In the genomic region with DNA sequence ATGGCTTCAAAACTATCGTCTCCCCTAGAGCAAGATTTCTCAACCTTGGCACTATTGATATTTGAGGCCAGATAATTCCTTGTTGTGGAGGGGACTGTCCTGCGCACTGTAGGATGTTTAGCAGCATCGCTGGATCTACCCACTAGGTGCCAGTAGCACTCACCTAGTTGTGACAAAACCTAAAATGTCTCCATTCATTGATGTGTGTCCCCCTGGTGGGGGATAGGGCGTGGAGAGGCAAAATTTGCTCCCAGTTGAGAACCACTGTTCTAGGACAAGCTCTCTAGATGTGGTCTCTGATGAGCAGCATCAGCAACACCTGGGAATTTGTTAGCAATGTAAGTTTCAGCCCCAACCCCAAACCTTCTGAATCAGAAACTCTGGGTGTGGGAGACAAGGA, we compare ENCODE assay signal across 8 cellular contexts.
A peak's percentile ranks its signal among the peaks of the same experiment; 100 is the strongest.
DNase-seq lines count a peak whose midpoint lies in the region; ATAC-seq and TF ChIP-seq lines count a peak whose summit lies in the region.

No MANE protein-coding gene starts in this region.

- H3K27ac ChIP-seq in CD4-positive, alpha-beta memory T cell (ENCODE audit: low read depth, low read length): no peak overlapping the region
- H3K27ac ChIP-seq in IMR-90 (ENCODE audit: insufficient read depth, low read length): no peak overlapping the region
- no peak overlapping the region for H3K27ac ChIP-seq in naive thymus-derived CD4-positive, alpha-beta T cell (ENCODE audit: low read depth, low read length)

- no peaks in the 10 kb centered on the region for H3K27me3 ChIP-seq in CD4-positive, alpha-beta memory T cell (ENCODE audit: insufficient read depth, low read length)
- H3K27me3 ChIP-seq in IMR-90 (ENCODE audit: control insufficient read depth, insufficient read depth, low read length): no peaks in the 10 kb centered on the region
- H3K27me3 ChIP-seq in naive thymus-derived CD4-positive, alpha-beta T cell (ENCODE audit: control insufficient read depth in 2 of 2, insufficient read depth in 2 of 2, low read length in 2 of 2): no peaks in the 10 kb centered on the region

- H2AK5ac ChIP-seq in IMR-90 (ENCODE audit: low read depth, low read length): no peak overlapping the region

- no CpG with 5 or more reads among the region's 4 CpGs for WGBS in IMR-90 (ENCODE audit: extremely low coverage in 2 of 2, insufficient read length in 1 of 2), 2 experiments

- no peak overlapping the region for H2BK120ac ChIP-seq in IMR-90 (ENCODE audit: low read depth, low read length)

- no peak for TF ChIP-seq POLR2A in IMR-90 (IDR thresholded peaks at IDR 0.05; ENCODE audit: low read depth, low read length)

- no peak overlapping the region for H3K14ac ChIP-seq in IMR-90 (replicated peaks; ENCODE audit: low read depth, low read length)

- in situ Hi-C loops in IMR-90 (cut with MboI; ENCODE audit: low sequenced_read_pairs): loop anchor here (25.0 kb wide), 1 partner anchor 251 kb away; a partner anchor contains a TSS

- no peak overlapping the region for H2BK15ac ChIP-seq in IMR-90 (ENCODE audit: low read depth, low read length)

- peaks cover 8% of the 10 kb centered on the region for H3K9me1 ChIP-seq in IMR-90 (ENCODE audit: insufficient read depth, low read length)

- peaks cover 6 to 9% of the 10 kb centered on the region in 2 experiments; a peak in 3 of 4 replicates for H3K79me1 ChIP-seq in IMR-90 (ENCODE audit: low read depth in 1 of 2, low read length in 2 of 2)

- POLR2A ChIA-PET in CD4-positive, alpha-beta memory T cell (lab: Charles Lee; ENCODE audit: partially characterized antibody): interaction anchor here (1.3 kb wide), 1 partner anchor 158 kb away, joined by 3 read pairs; no protein-coding TSS in a partner anchor
- POLR2A ChIA-PET in IMR-90 (lab: Charles Lee; ENCODE audit: unreplicated experiment): no interaction called here
- POLR2A ChIA-PET in activated CD8-positive, alpha-beta T cell treated with anti-CD3 and anti-CD28 coated beads, Interleukin-2, amount 10 ng/mL, durations not matched to agents 7 days and 5 days (lab: Charles Lee): no interaction called here
- POLR2A ChIA-PET in naive thymus-derived CD4-positive, alpha-beta T cell (lab: Charles Lee): no interaction called here

- TF ChIP-seq RAD21 in IMR-90 (IDR thresholded peaks at IDR 0.05; ENCODE audit: low read length): no peak

- CTCF ChIA-PET in CD4-positive, alpha-beta memory T cell (lab: Charles Lee; ENCODE audit: partially characterized antibody): interaction anchor here (0.6 to 2.0 kb wide), 5 partner anchors 12 to 367 kb away, joined by 3 to 6 read pairs (median 3); no protein-coding TSS in a partner anchor
- CTCF ChIA-PET in IMR-90 (lab: Yijun Ruan, JAX): no interaction called here
- CTCF ChIA-PET in activated CD8-positive, alpha-beta T cell treated with anti-CD3 and anti-CD28 coated beads, Interleukin-2, amount 10 ng/mL, durations not matched to agents 7 days and 5 days (lab: Charles Lee): interaction anchor here (0.7 to 3.7 kb wide), 11 partner anchors 13 to 263 kb away, joined by 3 to 10 read pairs (median 3); no protein-coding TSS in a partner anchor
- CTCF ChIA-PET in naive thymus-derived CD4-positive, alpha-beta T cell (lab: Charles Lee): interaction anchor here (0.8 kb wide), 4 partner anchors 12 to 253 kb away, joined by 3 to 7 read pairs (median 3); no protein-coding TSS in a partner anchor

- no peak overlapping the region for H2BK20ac ChIP-seq in IMR-90 (ENCODE audit: low read depth, low read length)

- H4K5ac ChIP-seq in IMR-90 (ENCODE audit: low read depth, low read length): no peak overlapping the region

- H3K36me3 ChIP-seq in CD4-positive, alpha-beta memory T cell (ENCODE audit: insufficient read depth, low read length): no peaks in the 10 kb centered on the region
- no peaks in the 10 kb centered on the region for H3K36me3 ChIP-seq in IMR-90 (ENCODE audit: control insufficient read depth, insufficient read depth, low read length)
- peaks cover 0 to 7% (median 0%) of the 10 kb centered on the region in 3 experiments for H3K36me3 ChIP-seq in naive thymus-derived CD4-positive, alpha-beta T cell (ENCODE audit: control insufficient read depth in 2 of 3, insufficient read depth in 3 of 3, low read length in 3 of 3)

- H3K56ac ChIP-seq in IMR-90 (ENCODE audit: extremely low read depth, insufficient read depth, low read length): no peak overlapping the region

- H3K27me3 Mint-ChIP-seq in CD4-positive, alpha-beta memory T cell: no peaks in the 10 kb centered on the region
- H3K27me3 Mint-ChIP-seq in activated CD8-positive, alpha-beta T cell treated with anti-CD3 and anti-CD28 coated beads, Interleukin-2, amount 10 ng/mL, durations not matched to agents 7 days and 5 days (ENCODE audit: low read depth): no peaks in the 10 kb centered on the region
- no peaks in the 10 kb centered on the region for H3K27me3 Mint-ChIP-seq in naive thymus-derived CD4-positive, alpha-beta T cell

- H3K4me3 ChIP-seq in CD4-positive, alpha-beta memory T cell (ENCODE audit: low read length in 2 of 2): no peak overlapping the region
- no peak overlapping the region for H3K4me3 ChIP-seq in IMR-90 (ENCODE audit: insufficient read depth, low read depth, low read length)
- no peak overlapping the region for H3K4me3 ChIP-seq in naive thymus-derived CD4-positive, alpha-beta T cell (ENCODE audit: low read length)

- no peak overlapping the region for H3K4me2 ChIP-seq in IMR-90 (ENCODE audit: low read depth, low read length)

- H3K27ac Mint-ChIP-seq in CD4-positive, alpha-beta memory T cell: peak overlapping the region in 1 of 7 donors; percentile 35
- peak overlapping the region; percentile 19 for H3K27ac Mint-ChIP-seq in activated CD8-positive, alpha-beta T cell treated with anti-CD3 and anti-CD28 coated beads, Interleukin-2, amount 10 ng/mL, durations not matched to agents 7 days and 5 days
- peak overlapping the region in 2 of 9 donors; percentile 21 to 91 for H3K27ac Mint-ChIP-seq in naive thymus-derived CD4-positive, alpha-beta T cell

- peak in 4 of 5 donors; percentile 15 to 30 (median 17) for DNase-seq in CD4-positive, alpha-beta memory T cell
- DNase-seq in IMR-90 (no peak), NOMO-1 (lab: John Stamatoyannopoulos, UW; ENCODE audit: unreplicated experiment in 2 of 2) (no peak), occipital lobe (lab: John Stamatoyannopoulos, UW) (no peak)
- DNase-seq in activated CD8-positive, alpha-beta T cell treated with anti-CD3 and anti-CD28 coated beads, Interleukin-2, amount 10 ng/mL, durations not matched to agents 7 days and 5 days: peak; percentile 66
- peak in 8 of 9 donors; percentile 4 to 50 (median 34) for DNase-seq in naive thymus-derived CD4-positive, alpha-beta T cell

- peaks cover 4 to 26% (median 11%) of the 10 kb centered on the region in 4 donors for H3K4me1 Mint-ChIP-seq in CD4-positive, alpha-beta memory T cell
- peaks cover 38% of the 10 kb centered on the region for H3K4me1 Mint-ChIP-seq in activated CD8-positive, alpha-beta T cell treated with anti-CD3 and anti-CD28 coated beads, Interleukin-2, amount 10 ng/mL, durations not matched to agents 7 days and 5 days (ENCODE audit: low read depth)
- peaks cover 10 to 41% (median 30%) of the 10 kb centered on the region in 7 donors for H3K4me1 Mint-ChIP-seq in naive thymus-derived CD4-positive, alpha-beta T cell

- no peak overlapping the region for H2AK9ac ChIP-seq in IMR-90 (replicated peaks; ENCODE audit: low read depth, low read length, poor library complexity)

- H4K8ac ChIP-seq in IMR-90 (ENCODE audit: low read depth in 2 of 2, low read length in 2 of 2): no peak overlapping the region

- peaks cover 0 to 5% of the 10 kb centered on the region in 2 donors for H3K9me3 ChIP-seq in CD4-positive, alpha-beta memory T cell (ENCODE audit: control insufficient read depth in 1 of 2, low read length in 2 of 2)
- H3K9me3 ChIP-seq in IMR-90 (ENCODE audit: control insufficient read depth, insufficient read depth, low read length): peaks cover 2% of the 10 kb centered on the region; the same call in 1 of the 2 replicates
- peaks cover 0 to 10% (median 3%) of the 10 kb centered on the region in 3 experiments for H3K9me3 ChIP-seq in naive thymus-derived CD4-positive, alpha-beta T cell (ENCODE audit: control insufficient read depth in 2 of 3, low read length in 3 of 3)

- intact Hi-C loops in CD4-positive, alpha-beta memory T cell (cut with micrococcal nuclease): loop anchor here (1.0 to 5.0 kb wide), 2 partner anchors 256 to 368 kb away; no protein-coding TSS in a partner anchor
- intact Hi-C loops in IMR-90 (cut with micrococcal nuclease): no loop called here
- intact Hi-C loops in naive thymus-derived CD4-positive, alpha-beta T cell (cut with micrococcal nuclease): loop anchor here (1.0 to 10.0 kb wide), 6 partner anchors 63 to 367 kb away; a partner anchor contains a TSS

- no peak overlapping the region for H3K18ac ChIP-seq in IMR-90 (ENCODE audit: low read depth, low read length)

- no peak overlapping the region for H3K23ac ChIP-seq in IMR-90 (ENCODE audit: low read depth, low read length)

- BruUV-seq in IMR-90 (replicated peaks; lab: Mats Ljungman, UMichigan): no TSS peak

- H3K9ac ChIP-seq in IMR-90 (ENCODE audit: low read depth, low read length): no peak overlapping the region

- peaks cover 14 to 27% of the 10 kb centered on the region in 2 donors for H3K36me3 Mint-ChIP-seq in CD4-positive, alpha-beta memory T cell
- peaks cover 42% of the 10 kb centered on the region for H3K36me3 Mint-ChIP-seq in activated CD8-positive, alpha-beta T cell treated with anti-CD3 and anti-CD28 coated beads, Interleukin-2, amount 10 ng/mL, durations not matched to agents 7 days and 5 days (ENCODE audit: low read depth)
- H3K36me3 Mint-ChIP-seq in naive thymus-derived CD4-positive, alpha-beta T cell: peaks cover 5 to 38% (median 34%) of the 10 kb centered on the region in 5 donors

- peaks cover 7% of the 10 kb centered on the region for H3K4me1 ChIP-seq in CD4-positive, alpha-beta memory T cell (ENCODE audit: insufficient read depth, low read length)
- no peaks in the 10 kb centered on the region for H3K4me1 ChIP-seq in IMR-90 (ENCODE audit: control insufficient read depth, insufficient read depth, low read length)
- peaks cover 0 to 7% of the 10 kb centered on the region in 2 donors for H3K4me1 ChIP-seq in naive thymus-derived CD4-positive, alpha-beta T cell (ENCODE audit: control insufficient read depth in 2 of 2, insufficient read depth in 2 of 2, low read length in 2 of 2)

- H3K4me3 Mint-ChIP-seq in CD4-positive, alpha-beta memory T cell: no peak overlapping the region
- H3K4me3 Mint-ChIP-seq in activated CD8-positive, alpha-beta T cell treated with anti-CD3 and anti-CD28 coated beads, Interleukin-2, amount 10 ng/mL, durations not matched to agents 7 days and 5 days: no peak overlapping the region
- no peak overlapping the region for H3K4me3 Mint-ChIP-seq in naive thymus-derived CD4-positive, alpha-beta T cell

- H4K91ac ChIP-seq in IMR-90 (ENCODE audit: insufficient read depth, low read depth, low read length): no peak overlapping the region

- H2AFZ ChIP-seq in IMR-90 (replicated peaks; ENCODE audit: low read length, poor library complexity): no peak overlapping the region

- H3K4ac ChIP-seq in IMR-90 (ENCODE audit: low read depth, low read length): no peak overlapping the region

- no peak overlapping the region for H2BK5ac ChIP-seq in IMR-90 (ENCODE audit: low read depth, low read length, poor library complexity, severe bottlenecking)

- H3K9me3 Mint-ChIP-seq in CD4-positive, alpha-beta memory T cell: peaks cover 0 to 12% (median 4%) of the 10 kb centered on the region in 8 donors
- H3K9me3 Mint-ChIP-seq in activated CD8-positive, alpha-beta T cell treated with anti-CD3 and anti-CD28 coated beads, Interleukin-2, amount 10 ng/mL, durations not matched to agents 7 days and 5 days (ENCODE audit: insufficient read depth): peaks cover 3% of the 10 kb centered on the region
- peaks cover 0 to 14% (median 7%) of the 10 kb centered on the region in 11 donors for H3K9me3 Mint-ChIP-seq in naive thymus-derived CD4-positive, alpha-beta T cell

- dilution Hi-C loops in IMR-90 (cut with HindIII; ENCODE audit: low sequenced_read_pairs, unreplicated experiment): no loop called here

- no peak for ATAC-seq in IMR-90 (ENCODE audit: low read depth)
- ATAC-seq in activated CD8-positive, alpha-beta T cell treated with anti-CD3 and anti-CD28 coated beads, Interleukin-2, amount 10 ng/mL, durations not matched to agents 7 days and 5 days: peak; percentile 71
- ATAC-seq in naive thymus-derived CD4-positive, alpha-beta T cell: peak; percentile 77
- no peak for ATAC-seq in GM21786 (IDR thresholded peaks at IDR 0.05; ENCODE audit: unreplicated experiment)
- no peak for ATAC-seq in HG03565 (IDR thresholded peaks at IDR 0.05; ENCODE audit: unreplicated experiment)

- no peaks in the 10 kb centered on the region for H4K20me1 ChIP-seq in IMR-90 (ENCODE audit: insufficient read depth, low read length)

- TF ChIP-seq CTCF in IMR-90 (conservative IDR thresholded peaks at IDR 0.05; ENCODE audit: low read depth, low read length): 0 out of 2 replicates have a peak, but pooled peaks have one; percentile 9

Comparison
In these comparisons a context has a peak if more than half of its experiments do, and no peak if none do; other contexts are left out.
1. DNase-seq: peak in CD4-positive, alpha-beta memory T cell (4 of 5), activated CD8-positive, alpha-beta T cell treated with anti-CD3 and anti-CD28 coated beads, Interleukin-2, amount 10 ng/mL, durations not matched to agents 7 days and 5 days (single experiment) and naive thymus-derived CD4-positive, alpha-beta T cell (8 of 9); none in IMR-90 (single experiment), NOMO-1 (0 of 2) and occipital lobe (single experiment).
2. ATAC-seq: peak in activated CD8-positive, alpha-beta T cell treated with anti-CD3 and anti-CD28 coated beads, Interleukin-2, amount 10 ng/mL, durations not matched to agents 7 days and 5 days (single experiment) and naive thymus-derived CD4-positive, alpha-beta T cell (single experiment); none in IMR-90 (single experiment), GM21786 (single experiment) and HG03565 (single experiment).